In genomic region chr11:105000167-105000566, GRCh38 we compare ENCODE assay signal across 1 cellular context.
TF ChIP-seq lines count a peak whose summit lies in the region.

No MANE protein-coding gene starts in this region.

TF ChIP-seq in H1, 55 proteins besides CTCF, POLR2A, EP300 and RAD21 (continued from another document):
- TF ChIP-seq, protein P1, sequence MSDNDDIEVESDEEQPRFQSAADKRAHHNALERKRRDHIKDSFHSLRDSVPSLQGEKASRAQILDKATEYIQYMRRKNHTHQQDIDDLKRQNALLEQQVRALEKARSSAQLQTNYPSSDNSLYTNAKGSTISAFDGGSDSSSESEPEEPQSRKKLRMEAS (IDR thresholded peaks at IDR 0.05): no peak
